Comparison of ENCODE assay signal across 8 cellular contexts in genomic region chr1:214280386-214281029, GRCh38. TPM values are rescaled to one million over a fixed set of nuclear protein-coding genes. Genes with fewer than 3 reads are reported as not detected.
DNase-seq lines count a peak whose midpoint lies in the region; ATAC-seq and TF ChIP-seq lines count a peak whose summit lies in the region.

No MANE protein-coding gene starts in this region.

- no peaks in the 10 kb centered on the region for H3K27me3 ChIP-seq in right cardiac atrium (ENCODE audit: control insufficient read depth, insufficient read depth)

- H3K36me3 Mint-ChIP-seq in CD14-positive monocyte: peaks cover 4% of the 10 kb centered on the region in 2 donors
- H3K36me3 Mint-ChIP-seq in activated naive CD8-positive, alpha-beta T cell treated with anti-CD3 and anti-CD28 coated beads, Interleukin-2, amount 10 ng/mL, durations not matched to agents 7 days and 5 days: peaks cover 6% of the 10 kb centered on the region

- peak; percentile 62 for ATAC-seq in GM18867 (IDR thresholded peaks at IDR 0.05; ENCODE audit: unreplicated experiment)
- peak; percentile 12 for ATAC-seq in HG03045 (IDR thresholded peaks at IDR 0.05; ENCODE audit: unreplicated experiment)
- peak; percentile 23 for ATAC-seq in activated naive CD8-positive, alpha-beta T cell treated with anti-CD3 and anti-CD28 coated beads, Interleukin-2, amount 10 ng/mL, durations not matched to agents 7 days and 5 days (ENCODE audit: low read depth)
- ATAC-seq in right cardiac atrium: peak; percentile 42 to 48

- POLR2A ChIA-PET in activated naive CD8-positive, alpha-beta T cell treated with anti-CD3 and anti-CD28 coated beads, Interleukin-2, amount 10 ng/mL, durations not matched to agents 7 days and 5 days (lab: Charles Lee): interaction anchor here (0.6 to 1.4 kb wide), 5 partner anchors 8 to 322 kb away, joined by 3 to 6 read pairs (median 5); partner anchors contain the start of gene CENPF

- peaks cover 34% of the 10 kb centered on the region for H3K4me1 Mint-ChIP-seq in CD14-positive monocyte
- H3K4me1 Mint-ChIP-seq in activated naive CD8-positive, alpha-beta T cell treated with anti-CD3 and anti-CD28 coated beads, Interleukin-2, amount 10 ng/mL, durations not matched to agents 7 days and 5 days: peaks cover 31% of the 10 kb centered on the region

- WGBS in right cardiac atrium: 1% methylated on average over 44 of the region's 44 CpGs

- peak overlapping the region in 5 of 7 donors; percentile 26 to 82 (median 68) for H3K27ac Mint-ChIP-seq in CD14-positive monocyte
- peak overlapping the region; percentile 73 for H3K27ac Mint-ChIP-seq in activated naive CD8-positive, alpha-beta T cell treated with anti-CD3 and anti-CD28 coated beads, Interleukin-2, amount 10 ng/mL, durations not matched to agents 7 days and 5 days

- intact Hi-C loops in CD14-positive monocyte (cut with micrococcal nuclease) (no loop called here), right cardiac atrium (cut with DNase I) (no loop called here), posterior vena cava (cut with DNase I) (no loop called here)

- peak overlapping the region; percentile 65 for H3K4me3 ChIP-seq in right cardiac atrium (ENCODE audit: low read length)

- peak overlapping the region; percentile 87 for H3K27ac ChIP-seq in right cardiac atrium (ENCODE audit: low read length)

- H3K9me3 ChIP-seq in right cardiac atrium (ENCODE audit: control insufficient read depth, low read length): no peaks in the 10 kb centered on the region

- DNase-seq in CD14-positive monocyte (ENCODE audit: low spot score): no peak
- DNase-seq in NCI-H510A (lab: John Stamatoyannopoulos, UW): peak; percentile 9
- no peak for DNase-seq in activated naive CD8-positive, alpha-beta T cell treated with anti-CD3 and anti-CD28 coated beads, Interleukin-2, amount 10 ng/mL, durations not matched to agents 7 days and 5 days
- DNase-seq in right cardiac atrium: peak; percentile 35 to 75 (median 70)
- DNase-seq in posterior vena cava (ENCODE audit: low spot score): peak; percentile 84
- no peak for DNase-seq in NCI-H1930 (lab: John Stamatoyannopoulos, UW)

- H3K9me3 Mint-ChIP-seq in CD14-positive monocyte: peaks cover 0 to 10% (median 7%) of the 10 kb centered on the region in 7 donors
- no peaks in the 10 kb centered on the region for H3K9me3 Mint-ChIP-seq in activated naive CD8-positive, alpha-beta T cell treated with anti-CD3 and anti-CD28 coated beads, Interleukin-2, amount 10 ng/mL, durations not matched to agents 7 days and 5 days

- TF ChIP-seq CTCF in CD14-positive monocyte (IDR thresholded peaks at IDR 0.05): no peak

- H3K4me3 Mint-ChIP-seq in CD14-positive monocyte: peak overlapping the region; percentile 89 to 94
- peak overlapping the region; percentile 85 for H3K4me3 Mint-ChIP-seq in activated naive CD8-positive, alpha-beta T cell treated with anti-CD3 and anti-CD28 coated beads, Interleukin-2, amount 10 ng/mL, durations not matched to agents 7 days and 5 days

- peaks cover 3% of the 10 kb centered on the region for H3K4me1 ChIP-seq in right cardiac atrium (ENCODE audit: control insufficient read depth, insufficient read depth, low read length)

- H3K27me3 Mint-ChIP-seq in CD14-positive monocyte (ENCODE audit: low read depth in 3 of 3): peaks cover 0 to 2% (median 1%) of the 10 kb centered on the region in 3 donors
- H3K27me3 Mint-ChIP-seq in activated naive CD8-positive, alpha-beta T cell treated with anti-CD3 and anti-CD28 coated beads, Interleukin-2, amount 10 ng/mL, durations not matched to agents 7 days and 5 days: no peaks in the 10 kb centered on the region

RNA-seq across cellular contexts. Expression of gene SMYD2, which starts 0.5 kb away (rescaled TPM):
- polyA plus RNA-seq in CD14-positive monocyte (10 to 100 TPM; 23.6 to 28.4 TPM), right cardiac atrium (34.6 TPM)
- 10 to 100 TPM; 38.1 to 41.6 TPM for total RNA-seq in activated naive CD8-positive, alpha-beta T cell treated with anti-CD3 and anti-CD28 coated beads, Interleukin-2, amount 10 ng/mL, durations not matched to agents 7 days and 5 days
- total RNA-seq in right cardiac atrium (10 to 100 TPM in 3 of 4 donors, 1 to 10 TPM in 1; 8.8 to 26.5 (median 17.6) TPM), posterior vena cava (10 to 100 TPM; 14.9 to 17.6 TPM)

Comparison
In these comparisons a context has a peak if more than half of its experiments do, and no peak if none do; other contexts are left out.
1. DNase-seq: peak in NCI-H510A (single experiment), right cardiac atrium (3 of 3) and posterior vena cava (single experiment); none in CD14-positive monocyte (single experiment), activated naive CD8-positive, alpha-beta T cell treated with anti-CD3 and anti-CD28 coated beads, Interleukin-2, amount 10 ng/mL, durations not matched to agents 7 days and 5 days (single experiment) and NCI-H1930 (0 of 2).
2. ATAC-seq: peak in every context shown above with its lines; median percentile 62 in GM18867; 45 in right cardiac atrium; 23 in activated naive CD8-positive, alpha-beta T cell treated with anti-CD3 and anti-CD28 coated beads, Interleukin-2, amount 10 ng/mL, durations not matched to agents 7 days and 5 days; 12 in HG03045.